8 cellular contexts compared by ENCODE assay signal in genomic region chr16:63361032-63361624, GRCh38.
DNase-seq lines count a peak whose midpoint lies in the region; ATAC-seq, FAIRE-seq and TF ChIP-seq lines count a peak whose summit lies in the region.

No MANE protein-coding gene starts in this region.

- peak; percentile 64 to 72 for TF ChIP-seq RAD21 in A549 (conservative IDR thresholded peaks at IDR 0.05 in 1 of 2, IDR thresholded peaks at IDR 0.05 in 1 of 2)

- H3K4me1 Mint-ChIP-seq in activated T-cell treated with anti-CD3 and anti-CD28 coated beads, Interleukin-2, amount 50 U/mL, for 4 hours (ENCODE audit: low read depth): no peaks in the 10 kb centered on the region

- FAIRE-seq in A549 (lab: Jason Lieb, UNC): peak; percentile 39

- TF ChIP-seq CTCF in A549 (IDR thresholded peaks at IDR 0.05) (peak; percentile 67), GM12873 (IDR thresholded peaks at IDR 0.05; ENCODE audit: insufficient read depth, low read depth, low read length, missing control alignments) (peak; percentile 71), astrocyte of the spinal cord (IDR thresholded peaks at IDR 0.05; ENCODE audit: low read depth, low read length) (peak; percentile 86), left lung (IDR thresholded peaks at IDR 0.05) (peak; percentile 60 to 62)

- H3K36me3 ChIP-seq in left lung: no peaks in the 10 kb centered on the region

- H3K27me3 Mint-ChIP-seq in activated T-cell treated with anti-CD3 and anti-CD28 coated beads, Interleukin-2, amount 50 U/mL, for 4 hours (ENCODE audit: low read depth): no peaks in the 10 kb centered on the region

- 4% methylated on average over 1 of the region's 1 CpG for whole genome bisulfite sequencing in A549 (ENCODE audit: missing lambda C conversion rate)

- no peaks in the 10 kb centered on the region for H3K27me3 ChIP-seq in left lung

- H3K27ac ChIP-seq in A549 (no peak overlapping the region), left lung (no peak overlapping the region)

- intact Hi-C loops in left lung (cut with DNase I): no loop called here

- no peak for TF ChIP-seq POLR2A in A549 (IDR thresholded peaks at IDR 0.05; ENCODE audit: low read length)

- H3K4me3 Mint-ChIP-seq in activated T-cell treated with anti-CD3 and anti-CD28 coated beads, Interleukin-2, amount 50 U/mL, for 4 hours: no peak overlapping the region

- POLR2A ChIA-PET in A549 (lab: Yijun Ruan, JAX): no interaction called here

- CTCF ChIA-PET in A549 (lab: Yijun Ruan, JAX): interaction anchor here (0.7 to 1.0 kb wide), 2 partner anchors 18 to 1762 kb away, joined by 3 to 4 read pairs; no protein-coding TSS in a partner anchor

- TF ChIP-seq EP300 in A549 (IDR thresholded peaks at IDR 0.05): no peak

- DNase-seq in A549 (ENCODE audit: low read depth in 1 of 2, low spot score in 1 of 2) (peak; percentile 14 to 64), NCI-H2171 treated with DMSO at 0.1 percent for 48 hours (lab: John Stamatoyannopoulos, UW) (peak; percentile 85), astrocyte of the spinal cord (ENCODE audit: low read depth, low spot score) (peak; percentile 67), left lung (no peak)
- no peak for DNase-seq in activated T-cell treated with anti-CD3 and anti-CD28 coated beads, Interleukin-2, amount 50 U/mL, for 4 hours

- H3K9me3 Mint-ChIP-seq in activated T-cell treated with anti-CD3 and anti-CD28 coated beads, Interleukin-2, amount 50 U/mL, for 4 hours: peaks cover 9% of the 10 kb centered on the region

- ATAC-seq in A549 (peak in 1 of 2 experiments; percentile 64; a peak in 2 of 6 replicates), HG02884 (IDR thresholded peaks at IDR 0.05; ENCODE audit: unreplicated experiment) (peak; percentile 78), left lung (peak; percentile 68), GM19023 (IDR thresholded peaks at IDR 0.05; ENCODE audit: unreplicated experiment) (no peak)
- no peak for ATAC-seq in activated T-cell treated with anti-CD3 and anti-CD28 coated beads, Interleukin-2, amount 50 U/mL, for 4 hours

- H3K4me1 ChIP-seq in A549 (no peaks in the 10 kb centered on the region), left lung (no peaks in the 10 kb centered on the region)

- no peaks in the 10 kb centered on the region for H3K36me3 Mint-ChIP-seq in activated T-cell treated with anti-CD3 and anti-CD28 coated beads, Interleukin-2, amount 50 U/mL, for 4 hours (ENCODE audit: insufficient read depth)

- no peak overlapping the region for H3K4me3 ChIP-seq in A549
- H3K4me3 ChIP-seq in astrocyte of the spinal cord (ENCODE audit: low read depth, low read length): no peak overlapping the region
- H3K4me3 ChIP-seq in left lung: no peak overlapping the region

- in situ Hi-C loops in astrocyte of the spinal cord (cut with HindIII; ENCODE audit: low sequenced_read_pairs): no loop called here

- H3K9me3 ChIP-seq in A549 (no peaks in the 10 kb centered on the region), left lung (no peaks in the 10 kb centered on the region)

- H3K4me2 ChIP-seq in A549: no peak overlapping the region

TF ChIP-seq in A549, 52 proteins besides CTCF, POLR2A, EP300 and RAD21:
- TF ChIP-seq HOXB13 (CRISPR knock-in tag; IDR thresholded peaks at IDR 0.05; ENCODE audit: low read depth): no peak
- TF ChIP-seq SMC3 (IDR thresholded peaks at IDR 0.05): peak; percentile 50; the same call in 1 of the 3 replicates
- no peak for TF ChIP-seq GATA3 (IDR thresholded peaks at IDR 0.05; ENCODE audit: borderline replicate concordance)
- TF ChIP-seq USF2 (IDR thresholded peaks at IDR 0.05): no peak

Comparison
In these comparisons a context has a peak if more than half of its experiments do, and no peak if none do; other contexts are left out.
1. ATAC-seq: peak in HG02884 (single experiment) and left lung (single experiment); none in activated T-cell treated with anti-CD3 and anti-CD28 coated beads, Interleukin-2, amount 50 U/mL, for 4 hours (0 of 2) and GM19023 (single experiment).
2. DNase-seq: peak in A549 (2 of 2), NCI-H2171 treated with DMSO at 0.1 percent for 48 hours (single experiment) and astrocyte of the spinal cord (single experiment); none in left lung (0 of 2) and activated T-cell treated with anti-CD3 and anti-CD28 coated beads, Interleukin-2, amount 50 U/mL, for 4 hours (single experiment).
3. Peak in every context shown above with its lines, with median percentiles within 50 percentile points of each other: CTCF ChIP-seq.